In genomic region chr3:173958805-173959204, GRCh38 we compare ENCODE assay signal across 14 cellular contexts.
A peak's percentile ranks its signal among the peaks of the same experiment; 100 is the strongest.
DNase-seq lines count a peak whose midpoint lies in the region; ATAC-seq, FAIRE-seq and TF ChIP-seq lines count a peak whose summit lies in the region.
"Had no signal": no experiment of that assay in that cellular context is flagged by ENCODE, and none has a peak within 500 bp of the region (broad histone marks: within the 10 kb centered on the region; RNA-seq: fewer than 3 reads in every experiment).

No MANE protein-coding gene starts in this region.

- no peak overlapping the region for H3K14ac ChIP-seq in H1 (ENCODE audit: insufficient read length)

- H3K4me1 ChIP-seq in H1 (replicated peaks in 1 of 4; ENCODE audit: control insufficient read depth in 3 of 4, insufficient read depth in 4 of 4, low read length in 3 of 4) (peaks cover 0 to 5% (median 0%) of the 10 kb centered on the region in 4 experiments; a peak in 1 of 7 replicates), lower lobe of right lung (no peaks in the 10 kb centered on the region), aorta (ENCODE audit: control insufficient read depth in 1 of 2, insufficient read depth in 2 of 2, low read length in 2 of 2) (peaks cover 0 to 3% of the 10 kb centered on the region in 2 donors)
- H3K4me1 ChIP-seq in effector memory CD4-positive, alpha-beta T cell (ENCODE audit: control insufficient read depth, insufficient read depth, low read length, poor library complexity, severe bottlenecking): no peaks in the 10 kb centered on the region

- no peaks in the 10 kb centered on the region for H3K36me3 ChIP-seq in H1 (ENCODE audit: control insufficient read depth in 2 of 4, insufficient read depth in 4 of 4, low read length in 3 of 4)
- no peaks in the 10 kb centered on the region for H3K36me3 ChIP-seq in lower lobe of right lung
- H3K36me3 ChIP-seq in aorta (ENCODE audit: control insufficient read depth in 1 of 2, insufficient read depth in 2 of 2, low read length in 1 of 2): no peaks in the 10 kb centered on the region
- no peaks in the 10 kb centered on the region for H3K36me3 ChIP-seq in effector memory CD4-positive, alpha-beta T cell (ENCODE audit: control insufficient read depth, insufficient read depth, low read length)

- no peak overlapping the region for H3K23ac ChIP-seq in H1 (ENCODE audit: insufficient read length)

- H4K20me1 ChIP-seq in H1 (replicated peaks in 1 of 2; ENCODE audit: control insufficient read depth in 1 of 2, insufficient read depth in 2 of 2, low read length in 2 of 2): no peaks in the 10 kb centered on the region

- no peak for TF ChIP-seq CTCF in H1 (IDR thresholded peaks at IDR 0.05; ENCODE audit: control extremely low read depth in 1 of 3, insufficient read depth in 1 of 3, low read depth in 1 of 3, low read length in 3 of 3)
- no peak for TF ChIP-seq CTCF in lower lobe of right lung (IDR thresholded peaks at IDR 0.05)

- no peak overlapping the region for H2BK15ac ChIP-seq in H1 (ENCODE audit: low read length)

- no peak for DNase-seq in H1 (ENCODE audit: low read depth in 1 of 2, low spot score in 2 of 2)
- DNase-seq in lower lobe of right lung: no peak
- DNase-seq in posterior vena cava (ENCODE audit: low spot score): peak; percentile 72
- no peak for DNase-seq in aorta
- DNase-seq in effector memory CD4-positive, alpha-beta T cell: no peak
- DNase-seq: C1 segment of cervical spinal cord; Calu3; CD4-positive, alpha-beta T cell; DMS 273 treated with DMSO at 0.1 percent for 48 hours; GM23248; H7; IMR-90 had no signal

- H2AK5ac ChIP-seq in H1 (ENCODE audit: low read depth, low read length): no peak overlapping the region

- TF ChIP-seq EP300 in H1 (IDR thresholded peaks at IDR 0.05; ENCODE audit: borderline replicate concordance in 1 of 2, low read depth in 2 of 2, low read length in 2 of 2): no peak

- H2AFZ ChIP-seq in H1 (ENCODE audit: low read length): no peak overlapping the region
- H2AFZ ChIP-seq: GM23248 had no signal

- WGBS in H1 (ENCODE audit: extremely low coverage in 1 of 2, insufficient coverage in 1 of 2, insufficient read length in 1 of 2, insufficient replicate concordance in 2 of 2, low coverage in 1 of 2, low lambda C conversion rate in 2 of 2, missing lambda C conversion rate in 1 of 2), 2 experiments: 89% methylated on average over 6 of the region's 6 CpGs; no CpG with 5 or more reads in 1 of the 2 experiments
- 94% methylated on average over 6 of the region's 6 CpGs for WGBS in aorta, 2 donors

- no peaks in the 10 kb centered on the region for H3K23me2 ChIP-seq in H1 (ENCODE audit: low read depth, low read length)

- H2BK5ac ChIP-seq in H1 (ENCODE audit: low read depth, low read length): no peak overlapping the region

- H3K4ac ChIP-seq in H1 (replicated peaks; ENCODE audit: insufficient read length, low read depth, low read length): no peak overlapping the region

- H4K91ac ChIP-seq in H1 (replicated peaks; ENCODE audit: insufficient read length, low read length): peak overlapping the region; percentile 40

- no peak overlapping the region for H4K8ac ChIP-seq in H1 (ENCODE audit: extremely low read depth, insufficient read depth, low read length)

- no peaks in the 10 kb centered on the region for H3K79me2 ChIP-seq in H1 (ENCODE audit: control insufficient read depth in 1 of 2, insufficient read depth in 2 of 2, low read length in 2 of 2)

- no peaks in the 10 kb centered on the region for H3K79me1 ChIP-seq in H1 (ENCODE audit: low read depth, low read length)

- no peak for TF ChIP-seq POLR2A in H1 (IDR thresholded peaks at IDR 0.05; ENCODE audit: control extremely low read depth in 1 of 2, low read depth in 2 of 2, low read length in 2 of 2)

- no peaks in the 10 kb centered on the region for H3K27me3 ChIP-seq in H1 (replicated peaks in 1 of 4; ENCODE audit: control insufficient read depth in 3 of 4, extremely low read depth in 1 of 4, insufficient read depth in 3 of 4, low read length in 3 of 4)
- no peaks in the 10 kb centered on the region for H3K27me3 ChIP-seq in lower lobe of right lung (ENCODE audit: low read depth)
- H3K27me3 ChIP-seq in aorta (ENCODE audit: control insufficient read depth in 1 of 2, insufficient read depth in 2 of 2, low read length in 1 of 2): no peaks in the 10 kb centered on the region
- H3K27me3 ChIP-seq in effector memory CD4-positive, alpha-beta T cell (replicated peaks; ENCODE audit: control insufficient read depth, insufficient read depth, low read length, poor library complexity, severe bottlenecking): no peaks in the 10 kb centered on the region

- H4K5ac ChIP-seq in H1 (ENCODE audit: insufficient read length, low read depth, low read length): no peak overlapping the region

- no peak for TF ChIP-seq RAD21 in H1 (IDR thresholded peaks at IDR 0.05 in 1 of 2, conservative IDR thresholded peaks at IDR 0.05 in 1 of 2; ENCODE audit: low read depth in 2 of 2, low read length in 2 of 2)

- ATAC-seq in lower lobe of right lung: peak; percentile 14 to 39
- ATAC-seq in aorta (ENCODE audit: low FRiP score): peak; percentile 38
- no peak for ATAC-seq in GM21360 (IDR thresholded peaks at IDR 0.05; ENCODE audit: unreplicated experiment)
- ATAC-seq in HG02678 (IDR thresholded peaks at IDR 0.05; ENCODE audit: unreplicated experiment): no peak

- H3K9me3 ChIP-seq in H1 (ENCODE audit: insufficient read depth in 2 of 2, low read depth in 1 of 2, low read length in 1 of 2) (peaks cover 12 to 17% of the 10 kb centered on the region in 2 experiments), lower lobe of right lung (no peaks in the 10 kb centered on the region), aorta (ENCODE audit: control insufficient read depth, low read length) (no peaks in the 10 kb centered on the region)
- no peaks in the 10 kb centered on the region for H3K9me3 ChIP-seq in effector memory CD4-positive, alpha-beta T cell (ENCODE audit: control insufficient read depth, low read length)

- H3K4me3 ChIP-seq in H1 (ENCODE audit: extremely low read depth in 1 of 4, insufficient read depth in 2 of 4, low read depth in 3 of 4, low read length in 4 of 4) (no peak overlapping the region; a peak in 1 of 8 replicates), lower lobe of right lung (no peak overlapping the region), aorta (ENCODE audit: low read length in 2 of 2) (no peak overlapping the region)
- H3K4me3 ChIP-seq in effector memory CD4-positive, alpha-beta T cell (ENCODE audit: insufficient read depth, low read depth, low read length, poor library complexity, severe bottlenecking): no peak overlapping the region
- H3K4me3 ChIP-seq: GM23248 had no signal

- FAIRE-seq in H1 (lab: Jason Lieb, UNC): no peak

- no peak overlapping the region; the same call in 1 of the 2 replicates for H2BK12ac ChIP-seq in H1 (ENCODE audit: low read depth, low read length)

- POLR2A ChIA-PET in H1 (lab: Charles Lee; ENCODE audit: partially characterized antibody): interaction anchor here (0.8 kb wide), 1 partner anchor 89 kb away, joined by 4 read pairs; no protein-coding TSS in a partner anchor

- H3K27ac ChIP-seq in H1 (ENCODE audit: low read depth, low read length) (no peak overlapping the region), lower lobe of right lung (no peak overlapping the region), aorta (ENCODE audit: low read depth in 1 of 2, low read length in 2 of 2) (no peak overlapping the region)
- H3K27ac ChIP-seq in effector memory CD4-positive, alpha-beta T cell (ENCODE audit: insufficient read depth, low read length, poor library complexity, severe bottlenecking): no peak overlapping the region
- H3K27ac ChIP-seq: GM23248 had no signal

- CTCF ChIA-PET in H1 (lab: Charles Lee; ENCODE audit: partially characterized antibody): interaction anchor here (0.9 to 1.4 kb wide), 3 partner anchors 9 to 15 kb away, joined by 3 to 4 read pairs (median 4); no protein-coding TSS in a partner anchor

- no peak overlapping the region for H2BK20ac ChIP-seq in H1 (ENCODE audit: low read length)

- H3K4me2 ChIP-seq in H1 (ENCODE audit: insufficient read depth in 1 of 2, low read depth in 2 of 2, low read length in 2 of 2): no peak overlapping the region

- H3K56ac ChIP-seq in H1 (replicated peaks; ENCODE audit: insufficient read length, low read depth, low read length): no peak overlapping the region

- no peak overlapping the region for H3K9ac ChIP-seq in H1 (replicated peaks in 1 of 4; ENCODE audit: extremely low read depth in 1 of 4, low read depth in 3 of 4, low read length in 3 of 4)
- H3K9ac ChIP-seq: GM23248 had no signal

- no peak overlapping the region for H2BK120ac ChIP-seq in H1 (replicated peaks; ENCODE audit: low read depth, low read length)

- no peak overlapping the region for H3K18ac ChIP-seq in H1 (ENCODE audit: extremely low read depth, low read length)

- intact Hi-C loops in lower lobe of right lung (cut with DNase I): no loop called here
- intact Hi-C loops in posterior vena cava (cut with DNase I): no loop called here
- intact Hi-C loops in aorta (cut with DNase I): no loop called here

TF ChIP-seq in H1, 55 proteins besides CTCF, POLR2A, EP300 and RAD21 (continues in another document):
- no peak for TF ChIP-seq BACH1 (IDR thresholded peaks at IDR 0.05; ENCODE audit: low read length)
- TF ChIP-seq TAF1 (IDR thresholded peaks at IDR 0.05; ENCODE audit: low read depth, low read length): no peak
- no peak for TF ChIP-seq CBX5 (IDR thresholded peaks at IDR 0.05; ENCODE audit: low read depth, low read length)
- TF ChIP-seq HDAC6 (IDR thresholded peaks at IDR 0.05; ENCODE audit: low read depth, low read length): no peak
- no peak for TF ChIP-seq FOSL1 (IDR thresholded peaks at IDR 0.05; ENCODE audit: insufficient read depth, low read depth, low read length)
- TF ChIP-seq CTBP2 (IDR thresholded peaks at IDR 0.05; ENCODE audit: borderline replicate concordance, insufficient read depth, insufficient read length, low read length): no peak
- TF ChIP-seq CBX8 (IDR thresholded peaks at IDR 0.05; ENCODE audit: borderline replicate concordance, low read depth, low read length): no peak
- TF ChIP-seq POLR2AphosphoS5 (IDR thresholded peaks at IDR 0.05; ENCODE audit: low read depth, low read length): no peak
- TF ChIP-seq CHD2 (IDR thresholded peaks at IDR 0.05; ENCODE audit: low read length): no peak
- no peak for TF ChIP-seq POU5F1 (IDR thresholded peaks at IDR 0.05; ENCODE audit: low read depth, low read length)
- TF ChIP-seq TCF12 (IDR thresholded peaks at IDR 0.05; ENCODE audit: low read depth, low read length): no peak
- TF ChIP-seq, protein P1, sequence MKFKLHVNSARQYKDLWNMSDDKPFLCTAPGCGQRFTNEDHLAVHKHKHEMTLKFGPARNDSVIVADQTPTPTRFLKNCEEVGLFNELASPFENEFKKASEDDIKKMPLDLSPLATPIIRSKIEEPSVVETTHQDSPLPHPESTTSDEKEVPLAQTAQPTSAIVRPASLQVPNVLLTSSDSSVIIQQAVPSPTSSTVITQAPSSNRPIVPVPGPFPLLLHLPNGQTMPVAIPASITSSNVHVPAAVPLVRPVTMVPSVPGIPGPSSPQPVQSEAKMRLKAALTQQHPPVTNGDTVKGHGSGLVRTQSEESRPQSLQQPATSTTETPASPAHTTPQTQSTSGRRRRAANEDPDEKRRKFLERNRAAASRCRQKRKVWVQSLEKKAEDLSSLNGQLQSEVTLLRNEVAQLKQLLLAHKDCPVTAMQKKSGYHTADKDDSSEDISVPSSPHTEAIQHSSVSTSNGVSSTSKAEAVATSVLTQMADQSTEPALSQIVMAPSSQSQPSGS (IDR thresholded peaks at IDR 0.05; ENCODE audit: low read length): no peak

Comparison
In these comparisons a context has a peak if more than half of its experiments do, and no peak if none do; other contexts are left out.
1. ATAC-seq: peak in lower lobe of right lung (2 of 2) and aorta (single experiment); none in GM21360 (single experiment) and HG02678 (single experiment).